Comparison of ENCODE assay signal across 15 cellular contexts in the genomic region with DNA sequence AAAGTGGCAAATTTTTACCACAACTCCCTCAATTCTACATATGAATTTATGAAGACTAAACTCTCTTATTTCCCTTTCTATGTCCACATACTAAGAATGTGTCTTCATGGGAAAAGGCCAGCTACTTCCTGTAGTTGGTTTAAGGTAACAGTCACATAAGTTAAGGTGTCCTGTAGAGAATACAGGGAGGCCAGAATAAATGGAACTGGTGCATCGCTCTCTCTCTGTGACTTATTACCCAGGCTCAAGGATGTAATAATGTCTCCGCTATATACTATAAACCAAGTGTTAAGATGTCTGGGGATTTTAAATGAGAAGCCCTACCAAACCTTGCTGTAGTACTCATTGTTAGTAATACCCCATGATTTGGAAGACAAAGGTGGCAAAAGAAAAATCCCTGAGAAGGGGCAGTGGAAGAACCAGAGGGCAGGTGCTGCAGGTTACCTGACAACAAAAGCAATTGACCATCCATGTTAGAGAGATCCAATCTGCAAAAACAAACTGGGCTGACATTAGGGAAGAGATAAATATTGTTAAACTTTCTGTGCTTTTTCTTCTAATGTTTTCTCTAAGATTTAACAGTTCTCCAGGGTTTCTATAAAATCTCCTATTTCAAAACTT.
DNase-seq lines count a peak whose midpoint lies in the region; TF ChIP-seq lines count a peak whose summit lies in the region.
"Had no signal": no experiment of that assay in that cellular context is flagged by ENCODE, and none has a peak within 500 bp of the region (broad histone marks: within the 10 kb centered on the region; RNA-seq: fewer than 3 reads in every experiment).

No MANE protein-coding gene starts in this region.

- no peaks in the 10 kb centered on the region for H4K20me1 ChIP-seq in PC-9 (ENCODE audit: insufficient read depth)
- H4K20me1 ChIP-seq: BLaER1 had no signal

- intact Hi-C loops in PC-9 (cut with micrococcal nuclease; ENCODE audit: unreplicated experiment) = no loop called here
- intact Hi-C loops in esophagus muscularis mucosa (cut with DNase I) = no loop called here

- TF ChIP-seq EP300 in esophagus muscularis mucosa (IDR thresholded peaks at IDR 0.05) = no peak

- H3K27ac ChIP-seq in PC-9 (no peak overlapping the region), esophagus muscularis mucosa (replicated peaks in 1 of 4) (no peak overlapping the region)
- H3K27ac ChIP-seq: 22Rv1, BLaER1 had no signal

- no peaks in the 10 kb centered on the region for H3F3A ChIP-seq in PC-9 (ENCODE audit: insufficient read depth, low read depth)

- no peaks in the 10 kb centered on the region for H3K79me2 ChIP-seq in PC-9 (ENCODE audit: low read depth)

- no peak overlapping the region for H3K4me3 ChIP-seq in H7 (ENCODE audit: insufficient read depth, low read depth, low read length)
- no peak overlapping the region for H3K4me3 ChIP-seq in PC-9
- no peak overlapping the region for H3K4me3 ChIP-seq in esophagus muscularis mucosa
- H3K4me3 ChIP-seq: BLaER1, HAP-1 had no signal

- H3K4me1 ChIP-seq in PC-9 (replicated peaks; ENCODE audit: insufficient read depth) (no peaks in the 10 kb centered on the region), esophagus muscularis mucosa (no peaks in the 10 kb centered on the region)
- H3K4me1 ChIP-seq: BLaER1, Caco-2, HAP-1 had no signal

- H3K9me3 ChIP-seq in PC-9 (ENCODE audit: insufficient read depth, low read depth) (no peaks in the 10 kb centered on the region), esophagus muscularis mucosa (no peaks in the 10 kb centered on the region)
- H3K9me3 ChIP-seq: BLaER1, Caco-2, HAP-1 had no signal

- no peak overlapping the region for H3K4me2 ChIP-seq in PC-9
- H3K4me2 ChIP-seq: BLaER1 had no signal

- no peaks in the 10 kb centered on the region for H3K36me3 ChIP-seq in H7 (replicated peaks; ENCODE audit: control insufficient read depth, insufficient read depth, low read length)
- H3K36me3 ChIP-seq in PC-9 (ENCODE audit: low read depth) = no peaks in the 10 kb centered on the region
- H3K36me3 ChIP-seq in esophagus muscularis mucosa = no peaks in the 10 kb centered on the region
- H3K36me3 ChIP-seq: BLaER1, HAP-1 had no signal

- CTCF ChIA-PET in PC-9 (lab: Charles Lee) = no interaction called here

- H3K9me2 ChIP-seq in PC-9 (ENCODE audit: insufficient read depth) = no peaks in the 10 kb centered on the region; the same call in 1 of the 2 replicates

- 0 out of 2 replicates have a peak overlapping the region, but pooled peaks have one; percentile 10 for H2AFZ ChIP-seq in PC-9

- DNase-seq in NCI-H2227 (lab: John Stamatoyannopoulos, UW; ENCODE audit: unreplicated experiment) = peak; percentile 14
- DNase-seq in NCI-H2227 treated with DMSO at 0.1 percent for 48 hours (lab: John Stamatoyannopoulos, UW) = no peak
- peak; percentile 10 for DNase-seq in H7
- DNase-seq in PC-9 = no peak
- DNase-seq in iPS DF 19.7 (ENCODE audit: low read depth, low spot score) = peak; percentile 3
- DNase-seq in esophagus muscularis mucosa (ENCODE audit: extremely low spot score) = no peak
- DNase-seq in activated CD8-positive, alpha-beta memory T cell treated with anti-CD3 and anti-CD28 coated beads, Interleukin-2, amount 50 U/mL, for 48 hours = no peak
- DNase-seq in NCI-H82 (lab: John Stamatoyannopoulos, UW) = no peak
- DNase-seq: AML-193; Caco-2; CD8-positive, alpha-beta memory T cell; GF-D8 had no signal

- H3K27me3 ChIP-seq in H7 (ENCODE audit: control insufficient read depth, insufficient read depth, low read length) (no peaks in the 10 kb centered on the region), PC-9 (ENCODE audit: insufficient read depth, low read depth) (no peaks in the 10 kb centered on the region), esophagus muscularis mucosa (no peaks in the 10 kb centered on the region)
- H3K27me3 ChIP-seq: BLaER1 had no signal

- no peak for TF ChIP-seq POLR2A in esophagus muscularis mucosa (IDR thresholded peaks at IDR 0.05; ENCODE audit: low read depth)

- 100% methylated on average over 2 of the region's 2 CpGs for WGBS in esophagus muscularis mucosa

- POLR2A ChIA-PET in PC-9 (lab: Charles Lee; ENCODE audit: unreplicated experiment) = no interaction called here

- no peak for TF ChIP-seq CTCF in PC-9 (conservative IDR thresholded peaks at IDR 0.05)
- no peak for TF ChIP-seq CTCF in esophagus muscularis mucosa (IDR thresholded peaks at IDR 0.05)

- BruUV-seq in PC-9 (replicated peaks; lab: Mats Ljungman, UMichigan) = no TSS peak

Comparison
In these comparisons a context has a peak if more than half of its experiments do, and no peak if none do; other contexts are left out.
1. DNase-seq: peak in NCI-H2227 (single experiment), H7 (single experiment) and iPS DF 19.7 (single experiment); none in NCI-H2227 treated with DMSO at 0.1 percent for 48 hours (single experiment), PC-9 (0 of 2), esophagus muscularis mucosa (single experiment), activated CD8-positive, alpha-beta memory T cell treated with anti-CD3 and anti-CD28 coated beads, Interleukin-2, amount 50 U/mL, for 48 hours (single experiment) and NCI-H82 (single experiment).